ENCODE assay signal across 18 cellular contexts in genomic region chr1:10947181-10947580, GRCh38.
A peak's percentile ranks its signal among the peaks of the same experiment; 100 is the strongest.
DNase-seq lines count a peak whose midpoint lies in the region; FAIRE-seq and TF ChIP-seq lines count a peak whose summit lies in the region.
"Had no signal": no experiment of that assay in that cellular context is flagged by ENCODE, and none has a peak within 500 bp of the region (broad histone marks: within the 10 kb centered on the region; RNA-seq: fewer than 3 reads in every experiment).

No MANE protein-coding gene starts in this region.

- peaks cover 3% of the 10 kb centered on the region; the same call in 1 of the 2 replicates for H3K4me1 ChIP-seq in HEK293 (ENCODE audit: control insufficient read depth, insufficient read depth, low read length)
- H3K4me1 ChIP-seq in kidney (ENCODE audit: control insufficient read depth in 1 of 2, insufficient read depth in 1 of 2, low read depth in 1 of 2, low read length in 2 of 2) = peaks cover 0 to 11% of the 10 kb centered on the region in 2 donors
- peaks cover 8% of the 10 kb centered on the region for H3K4me1 ChIP-seq in osteoblast (ENCODE audit: insufficient read depth, low read length)

- no peaks in the 10 kb centered on the region for H3K79me2 ChIP-seq in osteoblast (ENCODE audit: insufficient read depth, low read length)

- DNase-seq in H7 (peak; percentile 45), kidney (peak; percentile 47), osteoblast (ENCODE audit: insufficient read length, low spot score, missing footprints) (peak; percentile 60), kidney tubule cell (ENCODE audit: low spot score) (no peak), NCI-H1092 (lab: John Stamatoyannopoulos, UW) (no peak), type B pancreatic cell (ENCODE audit: extremely low spot score, unreplicated experiment) (no peak)
- DNase-seq: C1 segment of cervical spinal cord; Calu3; CD4-positive, alpha-beta memory T cell; COR-L47; DMS53; DMS79 treated with DMSO at 0.1 percent for 48 hours; GF-D8 had no signal

- no peak overlapping the region for H3K27ac Mint-ChIP-seq in type B pancreatic cell
- H3K27ac Mint-ChIP-seq: CD4-positive, alpha-beta memory T cell; GM23338 had no signal

- TF ChIP-seq CTCF in HEK293 (tag by site-specific recombination; IDR thresholded peaks at IDR 0.05) (no peak), kidney (IDR thresholded peaks at IDR 0.05; ENCODE audit: borderline replicate concordance, extremely low read depth, insufficient read depth) (no peak), osteoblast (IDR thresholded peaks at IDR 0.05; ENCODE audit: extremely low read depth, low read depth, low read length) (no peak), type B pancreatic cell (conservative IDR thresholded peaks at IDR 0.05) (no peak)

- POLR2A ChIA-PET in HEK293 (lab: Yijun Ruan, JAX) = no interaction called here

- H2AFZ ChIP-seq in osteoblast (ENCODE audit: low read length) = no peak overlapping the region
- H2AFZ ChIP-seq: GM23338 had no signal

- no peaks in the 10 kb centered on the region for H4K20me1 ChIP-seq in osteoblast (ENCODE audit: insufficient read depth, low read length)

- FAIRE-seq in kidney (lab: Jason Lieb, UNC) = no peak
- FAIRE-seq: GM12891, GM18507 had no signal

- no peaks in the 10 kb centered on the region for H3K27me3 ChIP-seq in H7 (ENCODE audit: control insufficient read depth, insufficient read depth, low read length)
- peaks cover 13% of the 10 kb centered on the region for H3K27me3 ChIP-seq in osteoblast (ENCODE audit: insufficient read depth, low read length)

- H3K4me1 Mint-ChIP-seq in type B pancreatic cell (ENCODE audit: unreplicated experiment) = peaks cover 15% of the 10 kb centered on the region

- H3K4me3 ChIP-seq in H7 (ENCODE audit: insufficient read depth, low read depth, low read length) (no peak overlapping the region), HEK293 (ENCODE audit: low read depth, low read length) (no peak overlapping the region), kidney (ENCODE audit: low read length in 2 of 2) (no peak overlapping the region), osteoblast (ENCODE audit: insufficient read depth, low read length) (no peak overlapping the region)
- H3K4me3 ChIP-seq: GM23338, HAP-1 had no signal

- CTCF ChIA-PET in HEK293 (lab: Yijun Ruan, JAX) = interaction anchor here (1.2 kb wide), 1 partner anchor 80 kb away, joined by 4 read pairs; no protein-coding TSS in a partner anchor

- H3K27ac ChIP-seq in HEK293 (ENCODE audit: extremely low read depth, low read depth, low read length) (no peak overlapping the region), kidney (ENCODE audit: low read depth in 2 of 2, low read length in 2 of 2) (no peak overlapping the region), osteoblast (ENCODE audit: low read depth, low read length) (no peak overlapping the region)

- no peaks in the 10 kb centered on the region for H3K9me3 Mint-ChIP-seq in type B pancreatic cell
- H3K9me3 Mint-ChIP-seq: CD4-positive, alpha-beta memory T cell; GM23338 had no signal

- intact Hi-C loops in kidney (cut with DNase I) = no loop called here

- H3K27me3 Mint-ChIP-seq in type B pancreatic cell = peaks cover 8% of the 10 kb centered on the region

- no peaks in the 10 kb centered on the region for H3K36me3 Mint-ChIP-seq in type B pancreatic cell
- H3K36me3 Mint-ChIP-seq: CD4-positive, alpha-beta memory T cell had no signal

- H3K36me3 ChIP-seq in H7 (replicated peaks; ENCODE audit: control insufficient read depth, insufficient read depth, low read length) (no peaks in the 10 kb centered on the region), HEK293 (ENCODE audit: control insufficient read depth in 2 of 2, insufficient read depth in 1 of 2, low read length in 2 of 2) (no peaks in the 10 kb centered on the region), kidney (ENCODE audit: control insufficient read depth in 1 of 2, insufficient read depth in 2 of 2, low read length in 2 of 2) (no peaks in the 10 kb centered on the region), osteoblast (ENCODE audit: insufficient read depth, low read length) (no peaks in the 10 kb centered on the region)
- H3K36me3 ChIP-seq: HAP-1 had no signal

- H3K9ac ChIP-seq in kidney (ENCODE audit: low read length in 2 of 2) = no peak overlapping the region

- H3K4me3 Mint-ChIP-seq in type B pancreatic cell = no peak overlapping the region
- H3K4me3 Mint-ChIP-seq: CD4-positive, alpha-beta memory T cell; GM23338 had no signal

- no peak overlapping the region for H3K4me2 ChIP-seq in osteoblast (ENCODE audit: insufficient read depth, low read length)
- H3K4me2 ChIP-seq: GM23338 had no signal

- H3K9me3 ChIP-seq in HEK293 (ENCODE audit: control insufficient read depth, insufficient read depth, low read depth, low read length) (no peaks in the 10 kb centered on the region), kidney (ENCODE audit: control insufficient read depth in 1 of 2, low read length in 2 of 2) (no peaks in the 10 kb centered on the region), osteoblast (ENCODE audit: low read depth, low read length) (no peaks in the 10 kb centered on the region)
- H3K9me3 ChIP-seq: HAP-1 had no signal

TF ChIP-seq in HEK293, 187 proteins besides CTCF, POLR2A, EP300 and RAD21:
- no peak for TF ChIP-seq ZNF211 (tag by site-specific recombination; IDR thresholded peaks at IDR 0.05; ENCODE audit: low read depth)
- TF ChIP-seq ZNF416 (tag by site-specific recombination; IDR thresholded peaks at IDR 0.05) = no peak
- TF ChIP-seq ZNF777 (tag by site-specific recombination; IDR thresholded peaks at IDR 0.05; ENCODE audit: borderline replicate concordance) = no peak
- TF ChIP-seq ZNF629 (tag by site-specific recombination; IDR thresholded peaks at IDR 0.05) = no peak
- TF ChIP-seq OVOL3 (tag by site-specific recombination; IDR thresholded peaks at IDR 0.05) = no peak
- 0 out of 2 replicates have a peak, but pooled peaks have one; percentile 31 for TF ChIP-seq ZBTB20 (tag by site-specific recombination; IDR thresholded peaks at IDR 0.05)

Comparison
In these comparisons a context has a peak if more than half of its experiments do, and no peak if none do; other contexts are left out.
1. DNase-seq: peak in H7 (single experiment), kidney (single experiment) and osteoblast (single experiment); none in kidney tubule cell (single experiment), NCI-H1092 (single experiment) and type B pancreatic cell (single experiment).